In the genomic region with DNA sequence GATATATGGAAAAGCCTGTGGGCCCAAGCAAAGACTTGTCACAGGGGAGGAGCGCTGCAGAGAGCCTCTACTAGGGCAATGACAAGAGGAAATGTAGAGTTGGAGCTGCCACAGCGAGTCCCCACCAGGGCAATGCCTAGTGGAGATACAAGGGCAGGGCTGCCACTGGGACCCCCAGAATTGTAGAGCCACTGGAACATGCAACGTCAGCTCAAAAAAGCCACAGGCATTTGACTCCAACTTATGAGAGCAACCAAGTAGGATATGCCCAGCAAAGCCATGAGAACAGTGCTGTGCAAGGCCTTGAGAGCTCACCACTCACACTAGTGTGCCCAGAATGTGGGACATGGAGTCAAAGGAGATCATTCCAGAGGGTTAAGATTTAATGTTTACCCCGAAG, we compare ENCODE assay signal across 8 cellular contexts.
"Had no signal": no experiment of that assay in that cellular context is flagged by ENCODE, and none has a peak within 500 bp of the region (broad histone marks: within the 10 kb centered on the region; RNA-seq: fewer than 3 reads in every experiment).

No MANE protein-coding gene starts in this region.

- ATAC-seq: GM23338 had no signal

- DNase-seq: H9, HCEC 1CT, IMR-90, KBM-7 had no signal

- H2AFZ ChIP-seq: GM23338 had no signal

- H3K27ac ChIP-seq: HL-60 had no signal

- FAIRE-seq: H1, H54 had no signal

- H3K4me2 ChIP-seq: GM23338 had no signal

- H3K4me3 ChIP-seq: GM23338 had no signal
